Comparison of ENCODE assay signal across 9 cellular contexts in genomic region chr10:84267503-84268126, GRCh38. TPM values are rescaled to one million over a fixed set of nuclear protein-coding genes. Genes with fewer than 3 reads are reported as not detected.
DNase-seq lines count a peak whose midpoint lies in the region; FAIRE-seq and TF ChIP-seq lines count a peak whose summit lies in the region.
"Had no signal": no experiment of that assay in that cellular context is flagged by ENCODE, and none has a peak within 500 bp of the region (broad histone marks: within the 10 kb centered on the region; RNA-seq: fewer than 3 reads in every experiment).

No MANE protein-coding gene starts in this region.

- FAIRE-seq in frontal cortex (lab: Jason Lieb, UNC), result no peak

- no peak for TF ChIP-seq EP300 in Ishikawa (IDR thresholded peaks at IDR 0.05; ENCODE audit: borderline replicate concordance)

- H3K4me1 ChIP-seq in liver (ENCODE audit: control insufficient read depth in 4 of 4, insufficient read depth in 4 of 4, low read length in 3 of 4), result no peaks in the 10 kb centered on the region

- H3K27ac ChIP-seq in VCaP, result no peak overlapping the region
- H3K27ac ChIP-seq in liver (ENCODE audit: low read depth in 1 of 2, low read length in 2 of 2), result no peak overlapping the region
- H3K27ac ChIP-seq: BLaER1 treated with 17β-estradiol and CSF1 and Interleukin-3, amounts not matched to agents 10 nM and 100 nM had no signal

- H3K4me3 ChIP-seq in cardiac fibroblast (replicated peaks in 1 of 2; ENCODE audit: low read depth in 2 of 2, low read length in 2 of 2) (no peak overlapping the region), liver (ENCODE audit: low read depth in 1 of 3, low read length in 3 of 3) (no peak overlapping the region)
- H3K4me3 ChIP-seq: BLaER1 treated with 17β-estradiol and CSF1 and Interleukin-3, amounts not matched to agents 10 nM and 100 nM had no signal

- H3K27me3 ChIP-seq in liver (ENCODE audit: control insufficient read depth in 4 of 4, insufficient read depth in 4 of 4, low read length in 3 of 4), result peaks cover 0 to 3% (median 0%) of the 10 kb centered on the region in 4 donors
- H3K27me3 ChIP-seq: BLaER1 treated with 17β-estradiol and CSF1 and Interleukin-3, amounts not matched to agents 10 nM and 100 nM had no signal

- DNase-seq in NCI-H2029 (lab: John Stamatoyannopoulos, UW) (peak; percentile 47), NCI-H2029 treated with DMSO at 0.1 percent for 48 hours (lab: John Stamatoyannopoulos, UW) (no peak), cardiac fibroblast (ENCODE audit: low read depth in 2 of 2) (peak; percentile 41 to 75), frontal cortex (ENCODE audit: low spot score in 2 of 2) (no peak)
- peak; percentile 19 to 29 for DNase-seq in stimulated activated CD8-positive, alpha-beta memory T cell treated with anti-CD3 and anti-CD28 coated beads, Interleukin-7, amount 100 ng/mL, for 1 hour (ENCODE audit: low read depth in 2 of 2)

- no peaks in the 10 kb centered on the region for H3K36me3 ChIP-seq in liver (ENCODE audit: control insufficient read depth in 4 of 4, insufficient read depth in 3 of 4, low read depth in 1 of 4, low read length in 3 of 4)
- H3K36me3 ChIP-seq: BLaER1 treated with 17β-estradiol and CSF1 and Interleukin-3, amounts not matched to agents 10 nM and 100 nM had no signal

- TF ChIP-seq CTCF in VCaP (conservative IDR thresholded peaks at IDR 0.05) (peak; percentile 30; the same call in 1 of the 2 replicates), cardiac fibroblast (IDR thresholded peaks at IDR 0.05; ENCODE audit: low read depth, low read length) (peak; percentile 90), liver (IDR thresholded peaks at IDR 0.05; ENCODE audit: low read depth, low read length, missing input control) (peak; percentile 26)

- no peaks in the 10 kb centered on the region for H3K9me3 ChIP-seq in liver (ENCODE audit: control insufficient read depth in 4 of 4, low read length in 3 of 4)
- H3K9me3 ChIP-seq: BLaER1 treated with 17β-estradiol and CSF1 and Interleukin-3, amounts not matched to agents 10 nM and 100 nM had no signal

- peak; percentile 55 for TF ChIP-seq RAD21 in Ishikawa (IDR thresholded peaks at IDR 0.05; ENCODE audit: low read depth)
- TF ChIP-seq RAD21 in liver (IDR thresholded peaks at IDR 0.05), result peak; percentile 39 to 72

- no peak overlapping the region for H3K9ac ChIP-seq in liver (ENCODE audit: low read depth in 1 of 2, low read length in 2 of 2)
- H3K9ac ChIP-seq: BLaER1 treated with 17β-estradiol and CSF1 and Interleukin-3, amounts not matched to agents 10 nM and 100 nM had no signal

- WGBS in liver, result 31% methylated on average over 7 of the region's 7 CpGs

TF ChIP-seq in Ishikawa, 13 proteins besides CTCF, POLR2A, EP300 and RAD21:
- TF ChIP-seq TCF12 (IDR thresholded peaks at IDR 0.05; ENCODE audit: low read depth) (no peak), TEAD4 (IDR thresholded peaks at IDR 0.05) (0 out of 2 replicates have a peak, but pooled peaks have one; percentile 9), ZBTB7A (IDR thresholded peaks at IDR 0.05; ENCODE audit: low read depth) (no peak), NFIC (IDR thresholded peaks at IDR 0.05) (no peak)

TF ChIP-seq in liver, 16 proteins besides CTCF, POLR2A, EP300 and RAD21:
- TF ChIP-seq HNF4G (IDR thresholded peaks at IDR 0.05) (no peak), ATF3 (IDR thresholded peaks at IDR 0.05) (no peak), REST (IDR thresholded peaks at IDR 0.05) (no peak), JUND (IDR thresholded peaks at IDR 0.05) (no peak), HNF4A (conservative IDR thresholded peaks at IDR 0.05) (no peak), EGR1 (IDR thresholded peaks at IDR 0.05; ENCODE audit: low read depth in 2 of 2) (no peak)

RNA-seq across cellular contexts. Expression of gene RGR, which starts 22.8 kb away (rescaled TPM):
- total RNA-seq in liver (not detected), frontal cortex (not detected)
- polyA plus RNA-seq in liver, result not detected

RNA-seq across cellular contexts. Expression of gene LRIT1, which starts 26.3 kb away (rescaled TPM):
- total RNA-seq in liver, result not detected
- polyA plus RNA-seq in liver, result not detected
- total RNA-seq in frontal cortex, result not detected

RNA-seq across cellular contexts. Expression of gene LRIT2, which starts 42.3 kb away (rescaled TPM):
- not detected for total RNA-seq in liver
- polyA plus RNA-seq in liver, result not detected
- not detected for total RNA-seq in frontal cortex

Comparison
In these comparisons a context has a peak if more than half of its experiments do, and no peak if none do; other contexts are left out.
1. DNase-seq: peak in NCI-H2029 (single experiment), cardiac fibroblast (2 of 2) and stimulated activated CD8-positive, alpha-beta memory T cell treated with anti-CD3 and anti-CD28 coated beads, Interleukin-7, amount 100 ng/mL, for 1 hour (2 of 2); none in NCI-H2029 treated with DMSO at 0.1 percent for 48 hours (single experiment) and frontal cortex (0 of 2).
2. CTCF ChIP-seq: peak in every context shown above with its lines; median percentile 90 in cardiac fibroblast; 30 in VCaP; 26 in liver.